Comparison of ENCODE assay signal across 12 cellular contexts in the genomic region with DNA sequence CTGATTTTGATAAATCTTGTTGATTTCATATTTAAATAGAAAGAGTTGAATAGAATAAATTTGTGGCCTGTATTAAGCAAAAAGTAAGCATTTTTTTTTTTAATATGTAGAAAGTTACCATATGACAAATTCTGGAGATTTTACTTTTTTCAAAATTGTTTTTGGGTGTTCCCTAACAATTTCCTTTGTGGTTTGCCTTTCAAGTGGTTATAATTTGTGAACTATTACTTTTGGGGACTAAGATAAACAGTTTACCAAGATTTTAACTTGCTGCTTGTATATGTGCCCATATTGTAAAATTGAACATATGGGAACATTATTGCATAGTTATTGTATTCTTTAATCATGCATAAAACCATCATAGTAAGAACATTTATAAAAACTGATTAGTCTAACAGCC.
"Had no signal": no experiment of that assay in that cellular context is flagged by ENCODE, and none has a peak within 500 bp of the region (broad histone marks: within the 10 kb centered on the region; RNA-seq: fewer than 3 reads in every experiment).

No MANE protein-coding gene starts in this region.

- FAIRE-seq: astrocyte, endothelial cell of umbilical vein had no signal

- H3K27me3 ChIP-seq: upper lobe of left lung had no signal

- H3K27ac Mint-ChIP-seq: activated T-helper 1 cell treated with anti-CD3 and anti-CD28 coated beads, Interleukin-12 subunit alpha, Interleukin-12 subunit beta, Interleukin-2, Interleukin-4 antibody, amounts not matched to agents 30 ng/mL and 10 ng/mL and 1 ng/mL, durations not matched to agents 14 hours and 24 hours and 36 hours; nephron had no signal

- H3K27ac ChIP-seq: upper lobe of left lung had no signal

- H3K9me3 Mint-ChIP-seq: nephron had no signal

- H3K4me3 ChIP-seq: upper lobe of left lung had no signal

- DNase-seq: foreskin melanocyte; head of caudate nucleus; SHP77 treated with DMSO at 0.1 percent for 48 hours; stimulated activated CD4-positive, alpha-beta T cell treated with anti-CD3 and anti-CD28 coated beads, Interleukin-4, amount 100 ng/mL, for 1 hour; stimulated activated CD8-positive, alpha-beta memory T cell treated with anti-CD3 and anti-CD28 coated beads, Interleukin-4, amount 100 ng/mL, for 48 hours; stimulated activated naive CD8-positive, alpha-beta T cell treated with anti-CD3 and anti-CD28 coated beads, Interleukin-15, Interleukin-2, amounts not matched to agents 100 U/mL and 50 U/mL, for 24 hours; T-helper 9 cell; upper lobe of left lung had no signal

- H3K4me1 Mint-ChIP-seq: nephron had no signal

- H3K9me3 ChIP-seq: upper lobe of left lung had no signal

- ATAC-seq: stimulated activated naive CD8-positive, alpha-beta T cell treated with anti-CD3 and anti-CD28 coated beads, Interleukin-15, Interleukin-2, amounts not matched to agents 100 U/mL and 50 U/mL, for 24 hours had no signal

- H3K4me3 Mint-ChIP-seq: nephron had no signal
